In the genomic region with DNA sequence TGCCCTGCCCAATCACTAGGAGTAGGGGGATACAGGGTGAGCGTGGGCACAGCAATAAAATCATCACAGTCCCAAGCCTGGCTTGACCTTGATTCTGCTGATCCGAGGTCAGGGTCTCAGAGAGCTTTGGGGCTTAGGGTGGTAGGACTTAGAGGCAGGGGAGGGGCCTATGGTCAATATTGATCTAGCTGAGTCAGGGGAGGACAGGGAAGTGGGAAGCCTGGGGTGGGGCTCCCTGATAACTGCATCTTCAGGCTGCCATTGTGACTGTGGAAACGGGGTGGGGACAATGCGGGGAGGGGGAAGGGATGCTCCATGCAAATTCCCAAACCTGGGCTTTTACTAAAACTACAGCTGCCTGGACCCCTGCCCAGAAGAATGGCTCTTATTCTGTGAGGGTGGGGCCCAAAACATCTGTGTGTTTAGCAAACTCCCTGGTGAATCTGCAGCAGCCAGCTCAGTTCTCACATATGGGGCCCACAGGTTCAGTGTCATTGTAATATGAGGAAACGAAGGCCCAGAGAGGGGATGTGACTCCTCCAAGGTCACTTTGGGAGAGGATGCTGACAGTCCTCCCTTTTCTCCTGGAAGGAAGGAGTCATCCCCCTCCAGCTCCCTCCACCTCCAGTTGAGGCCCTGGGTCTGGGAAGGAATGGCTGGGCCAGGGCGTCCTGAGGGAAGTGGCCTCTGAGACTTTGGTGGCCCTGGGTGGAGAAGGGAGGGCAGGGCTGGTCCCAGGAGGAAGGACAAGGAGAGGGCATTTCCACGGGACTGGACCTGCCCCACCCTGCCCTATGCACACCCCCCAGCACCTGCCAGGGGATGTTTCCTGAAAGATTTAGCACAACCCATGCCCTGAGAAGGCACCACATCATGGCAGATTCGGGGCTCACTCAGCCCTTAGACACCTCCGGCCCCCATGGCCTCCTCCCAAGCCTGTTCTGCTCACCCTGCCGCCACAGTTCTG, we compare ENCODE assay signal across 21 cellular contexts. TPM values are rescaled to one million over a fixed set of nuclear protein-coding genes. Genes with fewer than 3 reads are reported as not detected.
"Had no signal": no experiment of that assay in that cellular context is flagged by ENCODE, and none has a peak within 500 bp of the region (broad histone marks: within the 10 kb centered on the region; RNA-seq: fewer than 3 reads in every experiment).

No MANE protein-coding gene starts in this region.

- H3K36me3 ChIP-seq: sigmoid colon, suprapubic skin, uterus had no signal

- DNase-seq: activated CD4-positive, alpha-beta T cell treated with anti-CD3 and anti-CD28 coated beads, Interleukin-2, amount 50 U/mL, for 1 hour; activated CD4-positive, CD25-positive, alpha-beta regulatory T cell; amygdala; cerebellar nuclear complex; dorsolateral prefrontal cortex; foreskin keratinocyte; head of caudate nucleus; nephron progenitor cell; sigmoid colon; stimulated activated CD4-positive, alpha-beta T cell treated with anti-CD3 and anti-CD28 coated beads, Interleukin-12 subunit alpha, Interleukin-12 subunit beta, amount 100 ng/mL, for 4 hours; stimulated activated CD4-positive, alpha-beta T cell treated with anti-CD3 and anti-CD28 coated beads, Interleukin-2, amount 100 ng/mL, for 48 hours; stimulated activated naive CD8-positive, alpha-beta T cell treated with anti-CD3 and anti-CD28 coated beads, Interleukin-15, Interleukin-2, amounts not matched to agents 100 U/mL and 50 U/mL, for 24 hours; T-cell; T1000 had no signal

- H3K9me3 Mint-ChIP-seq: activated naive CD4-positive, alpha-beta T cell treated with anti-CD3 and anti-CD28 coated beads, Interleukin-2, amount 50 U/mL, for 72 hours; nephron progenitor cell; T-cell had no signal

- ATAC-seq: activated naive CD4-positive, alpha-beta T cell treated with anti-CD3 and anti-CD28 coated beads, Interleukin-2, amount 50 U/mL, for 72 hours; esophagus mucosa; foreskin keratinocyte; left lobe of liver; stimulated activated naive CD8-positive, alpha-beta T cell treated with anti-CD3 and anti-CD28 coated beads, Interleukin-15, Interleukin-2, amounts not matched to agents 100 U/mL and 50 U/mL, for 24 hours; T-cell had no signal

- H3K4me1 ChIP-seq: uterus had no signal

- H3K27ac Mint-ChIP-seq: nephron progenitor cell, T-cell had no signal

- H3K4me3 Mint-ChIP-seq: nephron progenitor cell, T-cell had no signal

- H3K27ac ChIP-seq: dorsolateral prefrontal cortex, foreskin keratinocyte, sigmoid colon, suprapubic skin, uterus had no signal

- H3K27me3 ChIP-seq: dorsolateral prefrontal cortex, suprapubic skin, uterus had no signal

- H3K4me3 ChIP-seq: dorsolateral prefrontal cortex, sigmoid colon, suprapubic skin, uterus had no signal

- H3K9me3 ChIP-seq: sigmoid colon, suprapubic skin, uterus had no signal

- H3K36me3 Mint-ChIP-seq: activated naive CD4-positive, alpha-beta T cell treated with anti-CD3 and anti-CD28 coated beads, Interleukin-2, amount 50 U/mL, for 72 hours; T-cell had no signal

RNA-seq across cellular contexts. Expression of gene SLC6A7, which starts 26.4 kb away (rescaled TPM):
- total RNA-seq: activated naive CD4-positive, alpha-beta T cell treated with anti-CD3 and anti-CD28 coated beads, Interleukin-2, amount 50 U/mL, for 72 hours; esophagus mucosa; foreskin keratinocyte; left lobe of liver; osteocyte; pulmonary artery endothelial cell; sigmoid colon; suprapubic skin; T-cell; uterus had no signal
- polyA plus RNA-seq: foreskin keratinocyte had no signal

RNA-seq across cellular contexts. Expression of gene CDX1, which starts 49.7 kb away (rescaled TPM):
- total RNA-seq: activated naive CD4-positive, alpha-beta T cell treated with anti-CD3 and anti-CD28 coated beads, Interleukin-2, amount 50 U/mL, for 72 hours; esophagus mucosa; foreskin keratinocyte; pulmonary artery endothelial cell had no signal
- polyA plus RNA-seq: foreskin keratinocyte had no signal
